9 cellular contexts compared by ENCODE assay signal in the genomic region with DNA sequence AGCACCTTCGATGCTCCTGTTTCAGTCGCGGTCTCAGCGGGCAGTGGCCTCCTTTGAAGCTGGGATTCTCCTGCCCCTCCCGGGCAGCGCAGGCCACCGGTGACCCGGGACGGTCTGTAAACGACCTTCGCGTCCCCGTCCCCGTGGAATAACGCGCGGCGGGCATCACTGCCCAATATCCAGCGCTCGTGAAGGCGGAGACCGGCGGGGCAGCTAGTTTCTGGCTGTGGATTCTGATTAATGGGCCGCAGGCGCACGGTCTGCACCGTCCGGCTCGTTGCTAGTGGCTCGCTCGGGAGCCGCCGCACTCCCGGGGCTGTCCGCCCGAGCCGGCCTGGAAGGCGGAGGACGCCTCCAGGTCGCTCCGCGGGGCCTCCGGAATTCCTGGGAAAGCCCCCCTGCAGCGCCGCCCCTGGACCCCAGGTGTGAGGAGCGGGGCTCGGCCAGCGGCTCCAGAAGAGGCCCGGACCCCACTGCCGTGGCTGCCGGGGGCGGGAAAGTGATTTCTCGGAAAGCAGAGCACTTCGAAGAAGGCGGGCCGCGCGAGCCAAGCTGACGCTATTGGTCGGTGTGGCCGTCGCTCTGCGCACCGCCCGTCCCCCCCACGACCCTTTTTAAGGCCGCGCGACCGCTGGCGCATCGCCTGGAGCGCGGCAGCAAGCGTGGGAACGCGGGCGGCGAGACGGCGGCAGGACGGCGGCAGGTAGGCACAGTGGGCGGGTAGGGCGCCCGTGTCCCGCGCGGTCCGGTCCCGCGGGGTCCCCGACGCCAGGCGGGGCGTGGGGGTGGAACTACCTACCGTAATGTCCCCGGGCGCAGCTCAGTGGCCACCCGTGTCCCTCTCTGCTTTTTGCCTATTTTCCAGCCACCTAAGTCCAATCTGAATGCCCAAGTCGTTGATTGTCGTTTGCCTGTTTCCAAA. TPM values are rescaled to one million over a fixed set of nuclear protein-coding genes. Genes with fewer than 3 reads are reported as not detected.
A peak's percentile ranks its signal among the peaks of the same experiment; 100 is the strongest.
DNase-seq lines count a peak whose midpoint lies in the region; ATAC-seq, FAIRE-seq and TF ChIP-seq lines count a peak whose summit lies in the region.
"Had no signal": no experiment of that assay in that cellular context is flagged by ENCODE, and none has a peak within 500 bp of the region (broad histone marks: within the 10 kb centered on the region; RNA-seq: fewer than 3 reads in every experiment).

A gene with protein sequence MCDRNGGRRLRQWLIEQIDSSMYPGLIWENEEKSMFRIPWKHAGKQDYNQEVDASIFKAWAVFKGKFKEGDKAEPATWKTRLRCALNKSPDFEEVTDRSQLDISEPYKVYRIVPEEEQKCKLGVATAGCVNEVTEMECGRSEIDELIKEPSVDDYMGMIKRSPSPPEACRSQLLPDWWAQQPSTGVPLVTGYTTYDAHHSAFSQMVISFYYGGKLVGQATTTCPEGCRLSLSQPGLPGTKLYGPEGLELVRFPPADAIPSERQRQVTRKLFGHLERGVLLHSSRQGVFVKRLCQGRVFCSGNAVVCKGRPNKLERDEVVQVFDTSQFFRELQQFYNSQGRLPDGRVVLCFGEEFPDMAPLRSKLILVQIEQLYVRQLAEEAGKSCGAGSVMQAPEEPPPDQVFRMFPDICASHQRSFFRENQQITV (plus strand): TSS at position 642 of the 922 bp plus-strand sequence. CDS start 3,854 bp downstream, outside the sequence.

- no peaks in the 10 kb centered on the region for H3K9me3 Mint-ChIP-seq in IgD-negative memory B cell
- H3K9me3 Mint-ChIP-seq in nephron: no peaks in the 10 kb centered on the region

- no peaks in the 10 kb centered on the region for H3K9me3 ChIP-seq in esophagus muscularis mucosa

- H3K4me1 Mint-ChIP-seq in IgD-negative memory B cell: peaks cover 24 to 37% (median 37%) of the 10 kb centered on the region in 3 donors
- peaks cover 26% of the 10 kb centered on the region for H3K4me1 Mint-ChIP-seq in nephron

- intact Hi-C loops in esophagus muscularis mucosa (cut with DNase I): no loop called here

- no peak for TF ChIP-seq POLR2A in esophagus muscularis mucosa (IDR thresholded peaks at IDR 0.05; ENCODE audit: low read depth)

- peak within 1 kb of the TSS; percentile 59 to 77 (median 68) for H3K27ac ChIP-seq in esophagus muscularis mucosa (replicated peaks in 1 of 4)

- ATAC-seq in stimulated activated naive CD8-positive, alpha-beta T cell treated with anti-CD3 and anti-CD28 coated beads, Interleukin-15, Interleukin-2, amounts not matched to agents 100 U/mL and 50 U/mL, for 24 hours: peak; percentile 84

- H3K27me3 ChIP-seq in esophagus muscularis mucosa: peaks cover 0 to 24% (median 0%) of the 10 kb centered on the region in 4 donors

- no peaks in the 10 kb centered on the region for H3K36me3 ChIP-seq in esophagus muscularis mucosa

- H3K27me3 Mint-ChIP-seq in IgD-negative memory B cell: peaks cover 2% of the 10 kb centered on the region
- H3K27me3 Mint-ChIP-seq in nephron (ENCODE audit: low read depth): peaks cover 97% of the 10 kb centered on the region

- DNase-seq in 8988T (peak; percentile 82), GM19239 (ENCODE audit: insufficient read length, low spot score) (peak; percentile 62), esophagus muscularis mucosa (ENCODE audit: extremely low spot score) (peak; percentile 94), HK-2 (ENCODE audit: unreplicated experiment) (no peak)
- DNase-seq in activated CD8-positive, alpha-beta memory T cell treated with anti-CD3 and anti-CD28 coated beads, Interleukin-2, amount 50 U/mL, for 48 hours: peak; percentile 92
- DNase-seq in stimulated activated naive CD8-positive, alpha-beta T cell treated with anti-CD3 and anti-CD28 coated beads, Interleukin-15, Interleukin-2, amounts not matched to agents 100 U/mL and 50 U/mL, for 24 hours: peak; percentile 94

- H3K36me3 Mint-ChIP-seq in IgD-negative memory B cell (peaks cover 11% of the 10 kb centered on the region), nephron (ENCODE audit: low read depth) (no peaks in the 10 kb centered on the region)

- TF ChIP-seq CTCF in esophagus muscularis mucosa (IDR thresholded peaks at IDR 0.05): no peak
- no peak for TF ChIP-seq CTCF in nephron (IDR thresholded peaks at IDR 0.05; ENCODE audit: unreplicated experiment in 3 of 3)

- peak; percentile 87 for FAIRE-seq in GM19239 (lab: Jason Lieb, UNC)

- H3K4me3 Mint-ChIP-seq in IgD-negative memory B cell: peak within 1 kb of the TSS; percentile 82 to 100 (median 96)
- H3K4me3 Mint-ChIP-seq in nephron: peak within 1 kb of the TSS; percentile 76 to 83 (median 83)

- TF ChIP-seq EP300 in esophagus muscularis mucosa (IDR thresholded peaks at IDR 0.05): no peak

- peak within 1 kb of the TSS; percentile 61 to 85 (median 70) for H3K4me3 ChIP-seq in esophagus muscularis mucosa

- peak within 1 kb of the TSS; percentile 84 to 93 (median 87) for H3K27ac Mint-ChIP-seq in IgD-negative memory B cell
- H3K27ac Mint-ChIP-seq in nephron: no peak within 1 kb of the TSS

- peaks cover 11 to 25% (median 16%) of the 10 kb centered on the region in 4 donors for H3K4me1 ChIP-seq in esophagus muscularis mucosa

- WGBS in esophagus muscularis mucosa: 5% methylated on average over 11 of the region's 102 CpGs

RNA-seq across cellular contexts. Expression of the gene that starts here (rescaled TPM):
- polyA plus RNA-seq in IgD-negative memory B cell: 718 TPM
- 10 to 100 TPM in 2 of 4 donors, 1 to 10 TPM in 2; 5.1 to 12.9 (median 10.4) TPM for total RNA-seq in esophagus muscularis mucosa
- total RNA-seq: Daoy had no signal

Comparison
In these comparisons a context has a peak if more than half of its experiments do, and no peak if none do; other contexts are left out.
1. H3K27ac Mint-ChIP-seq: peak in IgD-negative memory B cell (3 of 3); none in nephron (0 of 3).